ENCODE assay signal across 8 cellular contexts in genomic region chr2:43178602-43179542, GRCh38. TPM values are rescaled to one million over a fixed set of nuclear protein-coding genes. Genes with fewer than 3 reads are reported as not detected.
A peak's percentile ranks its signal among the peaks of the same experiment; 100 is the strongest.
DNase-seq lines count a peak whose midpoint lies in the region; ATAC-seq and TF ChIP-seq lines count a peak whose summit lies in the region.

No MANE protein-coding gene starts in this region.

- TF ChIP-seq EP300 in gastroesophageal sphincter (IDR thresholded peaks at IDR 0.05), result no peak

- no peak overlapping the region for H3K9ac ChIP-seq in Karpas-422 (ENCODE audit: low read length)

- no peak overlapping the region for H3K4me2 ChIP-seq in Karpas-422 (ENCODE audit: low read depth, low read length, poor library complexity, severe bottlenecking)

- H3K4me1 ChIP-seq in gastroesophageal sphincter (peaks cover 0 to 24% (median 11%) of the 10 kb centered on the region in 3 donors), Karpas-422 (ENCODE audit: low read length) (peaks cover 4% of the 10 kb centered on the region)

- ATAC-seq in gastroesophageal sphincter (peak; percentile 96), omental fat pad (ENCODE audit: low FRiP score) (peak; percentile 98), GM21381 (IDR thresholded peaks at IDR 0.05; ENCODE audit: unreplicated experiment) (no peak), GM18868 (IDR thresholded peaks at IDR 0.05; ENCODE audit: unreplicated experiment) (no peak)

- H3K9me3 ChIP-seq in gastroesophageal sphincter (peaks cover 0 to 26% (median 0%) of the 10 kb centered on the region in 3 donors), Karpas-422 (ENCODE audit: low read length) (no peaks in the 10 kb centered on the region)

- H3K27ac ChIP-seq in gastroesophageal sphincter (peak overlapping the region; percentile 1 to 79 (median 72)), Karpas-422 (ENCODE audit: low read length) (no peak overlapping the region)

- H3K36me3 ChIP-seq in gastroesophageal sphincter (no peaks in the 10 kb centered on the region), Karpas-422 (ENCODE audit: insufficient read depth, low read length) (no peaks in the 10 kb centered on the region)

- no peaks in the 10 kb centered on the region for H3K9me2 ChIP-seq in Karpas-422 (replicated peaks; ENCODE audit: insufficient read depth, low read length)

- no peak overlapping the region for H2AFZ ChIP-seq in Karpas-422 (ENCODE audit: low read length)

- DNase-seq in GM03348 (ENCODE audit: low spot score) (peak; percentile 92), NCI-H2107 treated with DMSO at 0.1 percent for 48 hours (lab: John Stamatoyannopoulos, UW; ENCODE audit: unreplicated experiment) (peak; percentile 81), omental fat pad (ENCODE audit: low spot score) (no peak), Karpas-422 (no peak)
- DNase-seq in activated effector memory CD4-positive, alpha-beta T cell treated with anti-CD3 and anti-CD28 coated beads, Interleukin-2, amount 50 U/mL, for 16 hours, result peak; percentile 76

- TF ChIP-seq CTCF in gastroesophageal sphincter (IDR thresholded peaks at IDR 0.05), result no peak
- no peak for TF ChIP-seq CTCF in omental fat pad (IDR thresholded peaks at IDR 0.05)

- H3K4me3 ChIP-seq in gastroesophageal sphincter, result no peak overlapping the region
- no peak overlapping the region for H3K4me3 ChIP-seq in Karpas-422 (ENCODE audit: low read length)

- 19 to 53% methylated on average over 9 to 14 of the region's 18 CpGs for WGBS in gastroesophageal sphincter (ENCODE audit: low coverage in 1 of 2), 2 donors

- H4K20me1 ChIP-seq in Karpas-422 (ENCODE audit: insufficient read depth, low read depth, low read length), result no peaks in the 10 kb centered on the region

- H3K79me2 ChIP-seq in Karpas-422 (ENCODE audit: low read length), result no peaks in the 10 kb centered on the region

- TF ChIP-seq POLR2A in gastroesophageal sphincter (IDR thresholded peaks at IDR 0.05), result no peak

- H3K27me3 ChIP-seq in gastroesophageal sphincter (no peaks in the 10 kb centered on the region), Karpas-422 (ENCODE audit: low read length) (no peaks in the 10 kb centered on the region)

RNA-seq across cellular contexts. Expression of gene ZFP36L2, which starts 47.5 kb away (rescaled TPM):
- 10 to 100 TPM; 50.9 to 83.2 (median 73.4) TPM for total RNA-seq in gastroesophageal sphincter
- 100 to 1,000 TPM in 1 of 4 donors, 10 to 100 TPM in 3; 93.9 to 141 (median 95.4) TPM for total RNA-seq in omental fat pad
- total RNA-seq in Karpas-422 (2014; rRNA removed; shearing (Covaris generic); ENCODE audit: low replicate concordance), result 4.0 and 10.6 TPM in 2 replicates

Comparison
In these comparisons a context has a peak if more than half of its experiments do, and no peak if none do; other contexts are left out.
1. DNase-seq: peak in GM03348 (single experiment), NCI-H2107 treated with DMSO at 0.1 percent for 48 hours (single experiment) and activated effector memory CD4-positive, alpha-beta T cell treated with anti-CD3 and anti-CD28 coated beads, Interleukin-2, amount 50 U/mL, for 16 hours (single experiment); none in omental fat pad (single experiment) and Karpas-422 (single experiment).
2. ATAC-seq: peak in gastroesophageal sphincter (single experiment) and omental fat pad (single experiment); none in GM21381 (single experiment) and GM18868 (single experiment).